7 cellular contexts compared by ENCODE assay signal in genomic region chr2:182552232-182552631, GRCh38.
DNase-seq lines count a peak whose midpoint lies in the region.

No MANE protein-coding gene starts in this region.

- DNase-seq in amygdala (lab: John Stamatoyannopoulos, UW), result peak in 36 of 56 donors; percentile 3 to 76 (median 30)
- DNase-seq in globus pallidus (ENCODE audit: low spot score), result peak; percentile 92
- DNase-seq in inferior parietal cortex (ENCODE audit: extremely low spot score), result peak; percentile 70
- peak; percentile 29 for DNase-seq in middle frontal gyrus (ENCODE audit: extremely low spot score, low spot score)
- DNase-seq in pons (ENCODE audit: low spot score), result peak; percentile 96
- DNase-seq in superior temporal gyrus (ENCODE audit: extremely low spot score), result peak; percentile 91

- peak overlapping the region; percentile 95 for H3K27ac ChIP-seq in cingulate gyrus (ENCODE audit: low read depth, low read length)

Comparison
In these comparisons a context has a peak if more than half of its experiments do, and no peak if none do; other contexts are left out.
1. Peak in every context shown above with its lines: DNase-seq and H3K27ac ChIP-seq.
2. DNase-seq: peak in every context shown above with its lines; median percentile 96 in pons; 92 in globus pallidus; 91 in superior temporal gyrus; 70 in inferior parietal cortex; 30 in amygdala; 29 in middle frontal gyrus.